In the genomic region with DNA sequence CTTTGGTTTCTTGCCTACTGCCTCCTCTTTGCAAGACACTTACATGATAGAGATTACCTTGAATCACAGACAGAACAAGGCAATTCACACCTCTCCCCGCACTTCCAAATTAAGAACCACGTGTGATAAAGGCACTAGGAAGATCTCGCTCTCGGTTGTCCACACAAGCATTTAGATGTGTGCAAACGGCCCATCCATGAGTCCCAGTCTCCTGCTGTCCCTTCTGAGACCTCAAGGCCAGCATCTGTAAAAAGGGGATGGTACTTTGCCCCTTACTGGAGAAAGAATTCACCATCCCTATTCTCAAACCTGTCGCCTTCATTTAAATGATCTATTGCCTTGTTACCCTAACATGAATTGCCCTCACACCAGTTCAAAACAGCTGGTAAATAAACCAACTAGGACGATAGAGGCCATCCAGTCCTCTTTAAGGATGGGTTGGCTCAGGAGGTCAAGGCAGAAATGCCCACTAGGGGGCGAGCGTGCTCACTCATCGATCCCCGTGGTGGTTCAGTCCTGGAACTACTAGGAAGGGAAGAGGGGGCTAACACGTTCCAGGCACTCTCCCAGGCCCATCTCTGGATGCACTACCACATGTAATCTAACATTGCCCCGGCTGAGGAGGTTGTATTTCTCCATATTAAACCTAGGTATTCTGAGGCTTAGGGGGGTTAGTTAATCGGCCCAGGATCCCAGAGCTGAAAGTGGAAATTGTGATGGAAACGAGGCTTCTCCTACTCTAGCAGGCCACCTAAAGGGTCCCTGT, we compare ENCODE assay signal across 9 cellular contexts.
A peak's percentile ranks its signal among the peaks of the same experiment; 100 is the strongest.
DNase-seq lines count a peak whose midpoint lies in the region; ATAC-seq, FAIRE-seq and TF ChIP-seq lines count a peak whose summit lies in the region.
"Had no signal": no experiment of that assay in that cellular context is flagged by ENCODE, and none has a peak within 500 bp of the region (broad histone marks: within the 10 kb centered on the region; RNA-seq: fewer than 3 reads in every experiment).

No MANE protein-coding gene starts in this region.

- H3K9me3 ChIP-seq in astrocyte (ENCODE audit: insufficient read depth, low read depth, low read length): no peaks in the 10 kb centered on the region

- H3K4me2 ChIP-seq in KMS-11 (no peak overlapping the region), astrocyte (ENCODE audit: low read length) (no peak overlapping the region)

- H3K4me1 Mint-ChIP-seq in astrocyte (ENCODE audit: low read depth, unreplicated experiment): no peaks in the 10 kb centered on the region

- H3K79me2 ChIP-seq in KMS-11 (ENCODE audit: insufficient read depth, low read depth) (no peaks in the 10 kb centered on the region), astrocyte (ENCODE audit: insufficient read depth, low read length) (no peaks in the 10 kb centered on the region)

- peak; percentile 66 for ATAC-seq in GM21576 (IDR thresholded peaks at IDR 0.05; ENCODE audit: unreplicated experiment)
- no peak for ATAC-seq in HG02588 (IDR thresholded peaks at IDR 0.05; ENCODE audit: unreplicated experiment)

- H4K20me1 ChIP-seq in KMS-11 (ENCODE audit: insufficient read depth) (no peaks in the 10 kb centered on the region), astrocyte (ENCODE audit: insufficient read depth, low read length) (no peaks in the 10 kb centered on the region)

- TF ChIP-seq CTCF in KMS-11 (conservative IDR thresholded peaks at IDR 0.05; ENCODE audit: low read depth, low read length) (peak; percentile 77), astrocyte (IDR thresholded peaks at IDR 0.05; ENCODE audit: insufficient read depth, low read depth, low read length) (peak; percentile 90)

- H3K27ac Mint-ChIP-seq in astrocyte (ENCODE audit: unreplicated experiment): no peak overlapping the region

- H3K4me1 ChIP-seq in KMS-11 (ENCODE audit: low read depth, poor library complexity, severe bottlenecking) (no peaks in the 10 kb centered on the region), astrocyte (ENCODE audit: insufficient read depth, low read length) (no peaks in the 10 kb centered on the region)

- H3K27ac ChIP-seq in KMS-11: no peak overlapping the region
- no peak overlapping the region for H3K27ac ChIP-seq in astrocyte (ENCODE audit: low read depth, low read length)

- H3K9ac ChIP-seq in KMS-11 (no peak overlapping the region), astrocyte (ENCODE audit: low read length) (no peak overlapping the region)

- H2AFZ ChIP-seq in KMS-11 (ENCODE audit: low read depth) (no peak overlapping the region), astrocyte (ENCODE audit: low read depth, low read length) (no peak overlapping the region)

- FAIRE-seq in astrocyte (lab: Jason Lieb, UNC): no peak
- FAIRE-seq: colon had no signal

- DNase-seq in ELR (ENCODE audit: low read depth) (peak; percentile 67), SW480 (ENCODE audit: low spot score) (peak; percentile 35), astrocyte (ENCODE audit: low read depth) (peak; percentile 20), iPS-NIHi7 (ENCODE audit: extremely low spot score) (peak; percentile 90)
- DNase-seq in stimulated activated CD4-positive, alpha-beta T cell treated with anti-CD3 and anti-CD28 coated beads, Interleukin-15, amount 100 ng/mL, for 24 hours: peak; percentile 80

- H3K9me3 Mint-ChIP-seq in astrocyte (ENCODE audit: unreplicated experiment): peaks cover 6% of the 10 kb centered on the region

- no peak overlapping the region for H3K4me3 Mint-ChIP-seq in astrocyte (ENCODE audit: unreplicated experiment)

- no peak overlapping the region for H3K4me3 ChIP-seq in KMS-11 (IDR thresholded peaks at IDR 0.05; ENCODE audit: insufficient read depth, low read depth, low read length)
- no peak overlapping the region for H3K4me3 ChIP-seq in astrocyte (ENCODE audit: insufficient read depth, low read depth, low read length)

- peaks cover 12% of the 10 kb centered on the region for H3K27me3 Mint-ChIP-seq in astrocyte (ENCODE audit: low read depth, unreplicated experiment)

- H3K27me3 ChIP-seq in KMS-11 (ENCODE audit: insufficient read depth, low read depth) (no peaks in the 10 kb centered on the region), astrocyte (ENCODE audit: insufficient read depth, low read length) (peaks cover 6% of the 10 kb centered on the region)

- no peaks in the 10 kb centered on the region for H3K36me3 Mint-ChIP-seq in astrocyte (ENCODE audit: low read depth, unreplicated experiment)

- H3K36me3 ChIP-seq in KMS-11 (ENCODE audit: insufficient read depth) (no peaks in the 10 kb centered on the region), astrocyte (ENCODE audit: insufficient read depth, low read length) (no peaks in the 10 kb centered on the region)

Comparison
In these comparisons a context has a peak if more than half of its experiments do, and no peak if none do; other contexts are left out.
1. DNase-seq: peak in every context shown above with its lines; median percentile 90 in iPS-NIHi7; 80 in stimulated activated CD4-positive, alpha-beta T cell treated with anti-CD3 and anti-CD28 coated beads, Interleukin-15, amount 100 ng/mL, for 24 hours; 67 in ELR; 35 in SW480; 20 in astrocyte.